ENCODE assay signal across 8 cellular contexts in genomic region chrX:43559643-43560042, GRCh38.
DNase-seq lines count a peak whose midpoint lies in the region; TF ChIP-seq lines count a peak whose summit lies in the region.

No MANE protein-coding gene starts in this region.

- no peaks in the 10 kb centered on the region for H3K27me3 ChIP-seq in colonic mucosa
- H3K27me3 ChIP-seq in liver (ENCODE audit: control insufficient read depth in 4 of 4, insufficient read depth in 4 of 4, low read length in 3 of 4), result no peaks in the 10 kb centered on the region
- peaks cover 0 to 4% (median 0%) of the 10 kb centered on the region in 3 donors for H3K27me3 ChIP-seq in stomach

- H3K27ac ChIP-seq in colonic mucosa (peak overlapping the region; percentile 74), liver (ENCODE audit: low read depth in 1 of 2, low read length in 2 of 2) (no peak overlapping the region), stomach (peak overlapping the region in 1 of 5 donors; percentile 31)

- DNase-seq in DMS53 treated with DMSO at 0.1 percent for 48 hours (lab: John Stamatoyannopoulos, UW; ENCODE audit: unreplicated experiment) (peak; percentile 32), LoVo (ENCODE audit: low spot score) (peak; percentile 30), T-helper 1 cell (peak in 3 of 5 donors; percentile 1 to 12 (median 6)), colonic mucosa (peak; percentile 71), stomach (peak; percentile 40), NK-92 (lab: John Stamatoyannopoulos, UW; ENCODE audit: unreplicated experiment) (no peak), GOT3 (lab: John Stamatoyannopoulos, UW) (no peak)

- TF ChIP-seq RAD21 in liver (IDR thresholded peaks at IDR 0.05), result peak; percentile 87 to 91

- TF ChIP-seq CTCF in colonic mucosa (IDR thresholded peaks at IDR 0.05) (peak; percentile 52), liver (IDR thresholded peaks at IDR 0.05; ENCODE audit: low read depth, low read length, missing input control) (peak; percentile 57), stomach (IDR thresholded peaks at IDR 0.05) (peak in 4 of 7 experiments; percentile 38 to 68 (median 46))

- no peaks in the 10 kb centered on the region for H3K4me1 ChIP-seq in colonic mucosa
- peaks cover 0 to 2% (median 0%) of the 10 kb centered on the region in 4 donors for H3K4me1 ChIP-seq in liver (ENCODE audit: control insufficient read depth in 4 of 4, insufficient read depth in 4 of 4, low read length in 3 of 4)
- H3K4me1 ChIP-seq in stomach, result peaks cover 0 to 4% (median 0%) of the 10 kb centered on the region in 4 donors

- intact Hi-C loops in colonic mucosa (cut with DNase I) (loop anchor here (2.0 to 10.0 kb wide), 3 partner anchors 191 to 1765 kb away; no protein-coding TSS in a partner anchor), stomach (cut with DNase I; ENCODE audit: low total_unique reads) (loop anchor here (5.0 kb wide), 1 partner anchor 193 kb away; no protein-coding TSS in a partner anchor)

- no peaks in the 10 kb centered on the region for H3K36me3 ChIP-seq in colonic mucosa
- no peaks in the 10 kb centered on the region for H3K36me3 ChIP-seq in liver (ENCODE audit: control insufficient read depth in 4 of 4, insufficient read depth in 3 of 4, low read depth in 1 of 4, low read length in 3 of 4)
- H3K36me3 ChIP-seq in stomach, result no peaks in the 10 kb centered on the region

- no peak for TF ChIP-seq POLR2A in stomach (IDR thresholded peaks at IDR 0.05)

- peak overlapping the region in 1 of 2 donors; percentile 3 for H3K9ac ChIP-seq in colonic mucosa (ENCODE audit: low read depth in 2 of 2, low read length in 2 of 2)
- no peak overlapping the region for H3K9ac ChIP-seq in liver (ENCODE audit: low read depth in 1 of 2, low read length in 2 of 2)

- no peak for TF ChIP-seq EP300 in stomach (IDR thresholded peaks at IDR 0.05)

- no peaks in the 10 kb centered on the region for H3K9me3 ChIP-seq in colonic mucosa
- no peaks in the 10 kb centered on the region for H3K9me3 ChIP-seq in liver (ENCODE audit: control insufficient read depth in 4 of 4, low read length in 3 of 4)
- no peaks in the 10 kb centered on the region for H3K9me3 ChIP-seq in stomach

- WGBS in liver, result 46% methylated on average over 2 of the region's 2 CpGs
- WGBS in stomach, 5 donors, result 42 to 50% (median 47%) methylated on average over 2 of the region's 2 CpGs

- H3K4me3 ChIP-seq in colonic mucosa (no peak overlapping the region), liver (ENCODE audit: low read depth in 1 of 3, low read length in 3 of 3) (no peak overlapping the region), stomach (no peak overlapping the region)

TF ChIP-seq in liver, 16 proteins besides CTCF, POLR2A, EP300 and RAD21:
- TF ChIP-seq RXRA (IDR thresholded peaks at IDR 0.05) (no peak), JUND (IDR thresholded peaks at IDR 0.05) (no peak)

Comparison
In these comparisons a context has a peak if more than half of its experiments do, and no peak if none do; other contexts are left out.
1. DNase-seq: peak in DMS53 treated with DMSO at 0.1 percent for 48 hours (single experiment), LoVo (single experiment), T-helper 1 cell (3 of 5), colonic mucosa (single experiment) and stomach (single experiment); none in NK-92 (single experiment) and GOT3 (single experiment).
2. Peak in every context shown above with its lines, with median percentiles within 50 percentile points of each other: CTCF ChIP-seq.